In the genomic region with DNA sequence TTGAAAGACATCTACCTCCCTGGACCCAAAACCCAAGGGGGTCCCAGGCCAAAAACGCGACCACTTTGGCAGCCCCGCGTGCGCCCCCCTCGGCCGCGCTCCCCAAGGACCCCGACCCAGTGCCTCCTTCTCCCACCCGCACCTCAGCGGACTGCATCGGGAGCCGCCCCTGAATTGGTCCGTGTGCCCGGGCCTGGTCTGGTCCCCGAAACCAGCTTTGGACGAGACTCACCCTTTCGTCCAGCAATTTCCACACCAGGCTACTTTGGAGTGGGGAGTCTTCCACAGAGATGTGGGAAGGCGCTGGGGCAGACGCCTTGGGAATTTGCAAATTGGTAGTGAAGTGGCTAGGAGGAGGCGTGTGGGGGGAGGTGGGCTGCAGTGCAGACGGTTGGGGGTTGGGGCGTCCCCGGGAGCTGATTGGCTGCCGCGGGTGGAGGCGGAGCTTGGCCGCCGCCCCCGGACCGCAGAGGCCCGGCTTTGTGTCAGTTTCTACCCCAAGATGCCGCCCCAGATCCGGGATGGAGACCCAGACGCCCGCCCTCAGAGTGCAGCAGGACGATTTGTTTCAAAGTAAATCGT, we compare ENCODE assay signal across 9 cellular contexts. TPM values are rescaled to one million over a fixed set of nuclear protein-coding genes. Genes with fewer than 3 reads are reported as not detected.
A peak's percentile ranks its signal among the peaks of the same experiment; 100 is the strongest.
DNase-seq lines count a peak whose midpoint lies in the region; ATAC-seq, FAIRE-seq and TF ChIP-seq lines count a peak whose summit lies in the region.
"Had no signal": no experiment of that assay in that cellular context is flagged by ENCODE, and none has a peak within 500 bp of the region (broad histone marks: within the 10 kb centered on the region; RNA-seq: fewer than 3 reads in every experiment).

No MANE protein-coding gene starts in this region.

- in situ Hi-C loops in IMR-90 (cut with MboI; ENCODE audit: low sequenced_read_pairs) = loop anchor here (25.0 kb wide), 1 partner anchor 1323 kb away; no protein-coding TSS in a partner anchor
- in situ Hi-C loops in astrocyte of the spinal cord (cut with HindIII; ENCODE audit: low sequenced_read_pairs) = no loop called here
- in situ Hi-C loops in gastrocnemius medialis (cut with MboI; ENCODE audit: low sequenced_read_pairs in 4 of 4) = loop anchor here in 1 of 4 donors (25.0 kb wide), 1 partner anchor 598 kb away; a partner anchor contains a TSS

- no peak overlapping the region for H2BK20ac ChIP-seq in IMR-90 (ENCODE audit: low read depth, low read length)

- no peak overlapping the region for H3K18ac ChIP-seq in IMR-90 (ENCODE audit: low read depth, low read length)

- TF ChIP-seq CTCF in IMR-90 (conservative IDR thresholded peaks at IDR 0.05; ENCODE audit: low read depth, low read length) = no peak
- TF ChIP-seq CTCF in astrocyte of the spinal cord (IDR thresholded peaks at IDR 0.05; ENCODE audit: low read depth, low read length) = no peak
- no peak for TF ChIP-seq CTCF in gastrocnemius medialis (IDR thresholded peaks at IDR 0.05 in 4 of 5, conservative IDR thresholded peaks at IDR 0.05 in 1 of 5)

- peak overlapping the region; percentile 96 for H2AFZ ChIP-seq in IMR-90 (replicated peaks; ENCODE audit: low read length, poor library complexity)

- H3K4me3 ChIP-seq in IMR-90 (ENCODE audit: insufficient read depth, low read depth, low read length) (peak overlapping the region; percentile 98), astrocyte of the spinal cord (ENCODE audit: low read depth, low read length) (peak overlapping the region; percentile 82), iPS DF 6.9 (ENCODE audit: low read length) (peak overlapping the region; percentile 45; the same call in 1 of the 2 replicates), gastrocnemius medialis (peak overlapping the region; percentile 37 to 52 (median 44))

- H3K14ac ChIP-seq in IMR-90 (replicated peaks; ENCODE audit: low read depth, low read length) = peak overlapping the region; percentile 78

- H3K79me1 ChIP-seq in IMR-90 (ENCODE audit: low read depth in 1 of 2, low read length in 2 of 2) = peaks cover 28 to 54% of the 10 kb centered on the region in 2 experiments

- H3K27ac ChIP-seq in IMR-90 (ENCODE audit: insufficient read depth, low read length) = peak overlapping the region; percentile 76
- H3K27ac ChIP-seq in iPS DF 6.9 (ENCODE audit: low read length) = no peak overlapping the region
- no peak overlapping the region for H3K27ac ChIP-seq in gastrocnemius medialis
- H3K27ac ChIP-seq: VCaP had no signal

- ATAC-seq in GM21737 (IDR thresholded peaks at IDR 0.05; ENCODE audit: unreplicated experiment) (peak; percentile 83), IMR-90 (ENCODE audit: low read depth) (peak; percentile 86), gastrocnemius medialis (no peak)

- 0% methylated on average over 2 of the region's 38 CpGs; no CpG with 5 or more reads in 1 of the 2 experiments for WGBS in IMR-90 (ENCODE audit: extremely low coverage in 2 of 2, insufficient read length in 1 of 2), 2 experiments
- WGBS in iPS DF 6.9 (ENCODE audit: insufficient coverage, insufficient read length) = no CpG with 5 or more reads among the region's 38 CpGs

- H2AK9ac ChIP-seq in IMR-90 (replicated peaks; ENCODE audit: low read depth, low read length, poor library complexity) = peak overlapping the region; percentile 94

- intact Hi-C loops in IMR-90 (cut with micrococcal nuclease) (loop anchor here (1.0 to 10.0 kb wide), 2 partner anchors 16 to 130 kb away; no protein-coding TSS in a partner anchor), gastrocnemius medialis (cut with DNase I; ENCODE audit: low total_unique reads) (no loop called here)

- CTCF ChIA-PET in IMR-90 (lab: Yijun Ruan, JAX) = interaction anchor here (1.0 to 2.4 kb wide), 2 partner anchors 9 to 127 kb away, joined by 3 to 6 read pairs; no protein-coding TSS in a partner anchor

- H3K9ac ChIP-seq in IMR-90 (ENCODE audit: low read depth, low read length) = peak overlapping the region; percentile 72

- peak overlapping the region; percentile 23; the same call in 1 of the 2 replicates for H4K91ac ChIP-seq in IMR-90 (ENCODE audit: insufficient read depth, low read depth, low read length)

- H3K9me1 ChIP-seq in IMR-90 (ENCODE audit: insufficient read depth, low read length) = peaks cover 2% of the 10 kb centered on the region; the same call in 1 of the 2 replicates

- no TSS peak for BruUV-seq in IMR-90 (replicated peaks; lab: Mats Ljungman, UMichigan)

- peak overlapping the region in 1 of 2 experiments; percentile 75; a peak in 1 of 4 replicates for H4K8ac ChIP-seq in IMR-90 (ENCODE audit: low read depth in 2 of 2, low read length in 2 of 2)

- H4K20me1 ChIP-seq in IMR-90 (ENCODE audit: insufficient read depth, low read length) = no peaks in the 10 kb centered on the region; the same call in 1 of the 2 replicates

- peaks cover 3% of the 10 kb centered on the region; the same call in 1 of the 2 replicates for H3K36me3 ChIP-seq in IMR-90 (ENCODE audit: control insufficient read depth, insufficient read depth, low read length)
- H3K36me3 ChIP-seq in iPS DF 6.9 (ENCODE audit: control insufficient read depth, insufficient read depth, low read length) = no peaks in the 10 kb centered on the region
- no peaks in the 10 kb centered on the region for H3K36me3 ChIP-seq in gastrocnemius medialis

- TF ChIP-seq POLR2A in GM12892 (IDR thresholded peaks at IDR 0.05; ENCODE audit: low read depth, low read length) (no peak), IMR-90 (IDR thresholded peaks at IDR 0.05; ENCODE audit: low read depth, low read length) (no peak), gastrocnemius medialis (IDR thresholded peaks at IDR 0.05) (no peak)

- peak overlapping the region; percentile 79; the same call in 1 of the 2 replicates for H3K23ac ChIP-seq in IMR-90 (ENCODE audit: low read depth, low read length)

- no peaks in the 10 kb centered on the region for H3K9me3 ChIP-seq in IMR-90 (ENCODE audit: control insufficient read depth, insufficient read depth, low read length)
- no peaks in the 10 kb centered on the region for H3K9me3 ChIP-seq in iPS DF 6.9 (ENCODE audit: control insufficient read depth, insufficient read depth, low read length)
- no peaks in the 10 kb centered on the region for H3K9me3 ChIP-seq in gastrocnemius medialis

- H4K5ac ChIP-seq in IMR-90 (ENCODE audit: low read depth, low read length) = no peak overlapping the region

- dilution Hi-C loops in IMR-90 (cut with HindIII; ENCODE audit: low sequenced_read_pairs, unreplicated experiment) = no loop called here

- H3K4me2 ChIP-seq in IMR-90 (ENCODE audit: low read depth, low read length) = peak overlapping the region; percentile 91

- no peak for FAIRE-seq in GM12892 (lab: Jason Lieb, UNC)

- DNase-seq in GM12892 (ENCODE audit: insufficient read length) (peak; percentile 63), IMR-90 (peak; percentile 72), astrocyte of the spinal cord (ENCODE audit: low read depth, low spot score) (peak; percentile 80), iPS DF 6.9 (ENCODE audit: low read depth, low spot score) (no peak), gastrocnemius medialis (no peak), NK-92 (lab: John Stamatoyannopoulos, UW; ENCODE audit: unreplicated experiment) (no peak)
- no peak for DNase-seq in activated CD4-positive, CD25-positive, alpha-beta regulatory T cell treated with anti-CD3 and anti-CD28 coated beads, Interleukin-2, amount 50 U/mL, for 72 hours

- peak overlapping the region; percentile 83 for H3K4ac ChIP-seq in IMR-90 (ENCODE audit: low read depth, low read length)

- peak overlapping the region; percentile 68 for H2BK5ac ChIP-seq in IMR-90 (ENCODE audit: low read depth, low read length, poor library complexity, severe bottlenecking)

- H2BK120ac ChIP-seq in IMR-90 (ENCODE audit: low read depth, low read length) = peak overlapping the region; percentile 62

- H2AK5ac ChIP-seq in IMR-90 (ENCODE audit: low read depth, low read length) = no peak overlapping the region

- H3K27me3 ChIP-seq in IMR-90 (ENCODE audit: control insufficient read depth, insufficient read depth, low read length) (no peaks in the 10 kb centered on the region), iPS DF 6.9 (ENCODE audit: control insufficient read depth, insufficient read depth, low read length) (no peaks in the 10 kb centered on the region), gastrocnemius medialis (peaks cover 0 to 4% (median 0%) of the 10 kb centered on the region in 3 donors)

- H3K56ac ChIP-seq in IMR-90 (ENCODE audit: extremely low read depth, insufficient read depth, low read length) = peak overlapping the region; percentile 50

- POLR2A ChIA-PET in IMR-90 (lab: Charles Lee; ENCODE audit: unreplicated experiment) = interaction anchor here (0.8 to 1.1 kb wide), 2 partner anchors 15 to 17 kb away, joined by 3 to 6 read pairs; a partner anchor contains a TSS

- TF ChIP-seq RAD21 in IMR-90 (IDR thresholded peaks at IDR 0.05; ENCODE audit: low read length) = no peak

- no peak overlapping the region for H2BK15ac ChIP-seq in IMR-90 (ENCODE audit: low read depth, low read length)

- peaks cover 9% of the 10 kb centered on the region for H3K4me1 ChIP-seq in IMR-90 (ENCODE audit: control insufficient read depth, insufficient read depth, low read length)
- H3K4me1 ChIP-seq in iPS DF 6.9 (ENCODE audit: control insufficient read depth, insufficient read depth, low read length) = peaks cover 7% of the 10 kb centered on the region; the same call in 1 of the 2 replicates
- H3K4me1 ChIP-seq in gastrocnemius medialis = peaks cover 10 to 16% of the 10 kb centered on the region in 2 donors

TF ChIP-seq in IMR-90, 13 proteins besides CTCF, POLR2A, EP300 and RAD21 (continues in another document):
- TF ChIP-seq MAZ (IDR thresholded peaks at IDR 0.05; ENCODE audit: borderline replicate concordance, low read depth, low read length) = 0 out of 2 replicates have a peak, but pooled peaks have one; percentile 34
- no peak for TF ChIP-seq MXI1 (IDR thresholded peaks at IDR 0.05; ENCODE audit: borderline replicate concordance, low read depth, low read length)
- TF ChIP-seq RFX5 (IDR thresholded peaks at IDR 0.05; ENCODE audit: low read depth, low read length) = no peak
- no peak for TF ChIP-seq RCOR1 (IDR thresholded peaks at IDR 0.05; ENCODE audit: insufficient replicate concordance, low read length)
- no peak for TF ChIP-seq NFE2L2 (IDR thresholded peaks at IDR 0.05; ENCODE audit: low read depth, low read length)
- TF ChIP-seq BHLHE40 (IDR thresholded peaks at IDR 0.05; ENCODE audit: low read depth, low read length) = 0 out of 2 replicates have a peak, but pooled peaks have one; percentile 6
- no peak for TF ChIP-seq CEBPB (IDR thresholded peaks at IDR 0.05; ENCODE audit: low read depth, low read length)

RNA-seq across cellular contexts. Expression of a gene that starts 16.9 kb away (rescaled TPM):
- 8.5 TPM for polyA plus RNA-seq in GM12892 (2012; ENCODE audit: missing spikeins)
- total RNA-seq in IMR-90 (2012; rRNA removed) (86.4 and 91.8 TPM in 2 replicates), gastrocnemius medialis (10 to 100 TPM; 31.4 to 43.0 (median 32.9) TPM)
- polyA plus RNA-seq in IMR-90 (2012; rRNA removed) = 35.1 and 39.3 TPM in 2 replicates
- 16.5 and 29.2 TPM in 2 replicates for polyA plus RNA-seq in IMR-90 (2012; cell fraction: cytosol; rRNA removed)
- polyA plus RNA-seq in IMR-90 (2012; cell fraction: nucleus; rRNA removed; ENCODE audit: low replicate concordance) = 16.6 and 19.7 TPM in 2 replicates

RNA-seq across cellular contexts. Expression of a gene that starts 50.0 kb away (rescaled TPM):
- not detected for polyA plus RNA-seq in GM12892 (2012; ENCODE audit: missing spikeins)
- total RNA-seq in IMR-90 (2012; rRNA removed) (not detected in 2 replicates), gastrocnemius medialis (not detected)
- polyA plus RNA-seq in IMR-90 (2012; rRNA removed) = not detected in 2 replicates
- not detected in 2 replicates for polyA plus RNA-seq in IMR-90 (2012; cell fraction: cytosol; rRNA removed)
- polyA plus RNA-seq in IMR-90 (2012; cell fraction: nucleus; rRNA removed; ENCODE audit: low replicate concordance) = not detected in 2 replicates

Comparison
In these comparisons a context has a peak if more than half of its experiments do, and no peak if none do; other contexts are left out.
1. DNase-seq: peak in GM12892 (single experiment), IMR-90 (single experiment) and astrocyte of the spinal cord (single experiment); none in iPS DF 6.9 (single experiment), gastrocnemius medialis (0 of 2), NK-92 (single experiment) and activated CD4-positive, CD25-positive, alpha-beta regulatory T cell treated with anti-CD3 and anti-CD28 coated beads, Interleukin-2, amount 50 U/mL, for 72 hours (single experiment).
2. ATAC-seq: peak in GM21737 (single experiment) and IMR-90 (single experiment); none in gastrocnemius medialis (0 of 2).
3. H3K4me3 ChIP-seq: peak in every context shown above with its lines; median percentile 98 in IMR-90; 82 in astrocyte of the spinal cord; 45 in iPS DF 6.9; 44 in gastrocnemius medialis.